ENCODE assay signal across 29 cellular contexts in genomic region chr13:91709180-91709579, GRCh38.
"Had no signal": no experiment of that assay in that cellular context is flagged by ENCODE, and none has a peak within 500 bp of the region (broad histone marks: within the 10 kb centered on the region; RNA-seq: fewer than 3 reads in every experiment).

No MANE protein-coding gene starts in this region.

- H3K9me3 ChIP-seq: ascending aorta had no signal

- DNase-seq: activated B cell treated with CpG ODN at 0.5 μM for 24 hours; activated CD4-positive, alpha-beta memory T cell treated with anti-CD3 and anti-CD28 coated beads, Interleukin-2, amount 10 ng/mL, durations not matched to agents 7 days and 5 days; activated CD4-positive, alpha-beta T cell treated with anti-CD3 and anti-CD28 coated beads for 4 hours; activated CD4-positive, alpha-beta T cell treated with anti-CD3 and anti-CD28 coated beads, Interleukin-2, amount 10 ng/mL, durations not matched to agents 24 days and 14 days; activated CD4-positive, alpha-beta T cell treated with anti-CD3 and anti-CD28 coated beads, Interleukin-2, amount 50 U/mL, for 1 hour; activated CD4-positive, alpha-beta T cell treated with anti-CD3 and anti-CD28 coated beads, Interleukin-2, amount 50 U/mL, for 4 hours; activated CD4-positive, CD25-positive, alpha-beta regulatory T cell treated with anti-CD3 and anti-CD28 coated beads, Interleukin-2, amount 50 U/mL, for 72 hours; activated CD8-positive, alpha-beta memory T cell treated with anti-CD3 and anti-CD28 coated beads for 24 hours; activated CD8-positive, alpha-beta memory T cell treated with anti-CD3 and anti-CD28 coated beads, Interleukin-2, amount 10 ng/mL, durations not matched to agents 7 days and 5 days; activated CD8-positive, alpha-beta memory T cell treated with anti-CD3 and anti-CD28 coated beads, Interleukin-2, amount 50 U/mL, for 48 hours; activated CD8-positive, alpha-beta T cell treated with anti-CD3 and anti-CD28 coated beads, Interleukin-2, amount 10 ng/mL, durations not matched to agents 7 days and 5 days; activated effector memory CD4-positive, alpha-beta T cell treated with Interleukin-2 at 50 U/mL for 16 hours; activated gamma-delta T cell; activated naive CD4-positive, alpha-beta T cell treated with anti-CD3 and anti-CD28 coated beads, Interleukin-2, amount 10 ng/mL, durations not matched to agents 7 days and 5 days; activated naive CD4-positive, alpha-beta T cell treated with Interleukin-2 at 50 U/mL for 16 hours; activated naive CD8-positive, alpha-beta T cell treated with anti-CD3 and anti-CD28 coated beads, Interleukin-2, amount 10 ng/mL, durations not matched to agents 7 days and 5 days; activated naive CD8-positive, alpha-beta T cell treated with anti-CD3 and anti-CD28 coated beads, Interleukin-2, amount 50 U/mL, for 24 hours; activated T-cell treated with anti-CD3 and anti-CD28 coated beads, Interleukin-2, amount 50 U/mL, for 24 hours; activated T-cell treated with anti-CD3 and anti-CD28 coated beads, Interleukin-2, amount 50 U/mL, for 48 hours; amygdala; anterior cingulate cortex; caudate nucleus; cerebellar nuclear complex; T-helper 1 cell; T-helper 2 cell; T-helper 9 cell had no signal

- ATAC-seq: activated CD8-positive, alpha-beta memory T cell treated with anti-CD3 and anti-CD28 coated beads, Interleukin-2, amount 10 ng/mL, durations not matched to agents 7 days and 5 days; activated CD8-positive, alpha-beta T cell treated with anti-CD3 and anti-CD28 coated beads, Interleukin-2, amount 10 ng/mL, durations not matched to agents 7 days and 5 days; activated naive CD8-positive, alpha-beta T cell treated with anti-CD3 and anti-CD28 coated beads, Interleukin-2, amount 50 U/mL, for 24 hours had no signal

- H3K36me3 ChIP-seq: ascending aorta, cardiac muscle cell had no signal

- H3K27ac ChIP-seq: ascending aorta, cardiac muscle cell, VCaP had no signal

- H3K27me3 ChIP-seq: ascending aorta, cardiac muscle cell had no signal

- H3K4me1 ChIP-seq: ascending aorta had no signal

- H3K4me3 ChIP-seq: ascending aorta, cardiac muscle cell had no signal
